ENCODE assay signal across 19 cellular contexts in genomic region chr1:232250410-232250809, GRCh38.
DNase-seq lines count a peak whose midpoint lies in the region; ATAC-seq and TF ChIP-seq lines count a peak whose summit lies in the region.
"Had no signal": no experiment of that assay in that cellular context is flagged by ENCODE, and none has a peak within 500 bp of the region (broad histone marks: within the 10 kb centered on the region; RNA-seq: fewer than 3 reads in every experiment).

No MANE protein-coding gene starts in this region.

- no peaks in the 10 kb centered on the region for H3K9me3 ChIP-seq in neural progenitor cell (ENCODE audit: low read depth)
- H3K9me3 ChIP-seq: BE2C, BLaER1 had no signal

- H2AFZ ChIP-seq in neural progenitor cell (replicated peaks): no peak overlapping the region

- H3K4me1 ChIP-seq in neural progenitor cell: peaks cover 55% of the 10 kb centered on the region
- H3K4me1 ChIP-seq: BLaER1 had no signal

- H3K27me3 Mint-ChIP-seq in neural progenitor cell (ENCODE audit: insufficient read depth, low read depth): peaks cover 2% of the 10 kb centered on the region

- DNase-seq in neural progenitor cell (ENCODE audit: low spot score): no peak
- DNase-seq in globus pallidus (ENCODE audit: low spot score): no peak
- no peak for DNase-seq in DMS53 treated with DMSO at 0.1 percent for 48 hours (lab: John Stamatoyannopoulos, UW; ENCODE audit: unreplicated experiment)
- DNase-seq: 8988T; ACHN; BE2C; C1 segment of cervical spinal cord; CD4-positive, alpha-beta memory T cell; CD4-positive, CD25-positive, alpha-beta regulatory T cell; CD8-positive, alpha-beta memory T cell; COR-L47; DMS153; DMS53; DMS79 treated with DMSO at 0.1 percent for 48 hours; GF-D8 had no signal

- no peak overlapping the region for H3K4me3 Mint-ChIP-seq in neural progenitor cell
- H3K4me3 Mint-ChIP-seq: CD4-positive, CD25-positive, alpha-beta regulatory T cell; CD8-positive, alpha-beta memory T cell had no signal

- ATAC-seq in esophagus mucosa: peak; percentile 51
- no peak for ATAC-seq in GM21360 (IDR thresholded peaks at IDR 0.05; ENCODE audit: unreplicated experiment)

- no peak for TF ChIP-seq CTCF in neural progenitor cell (IDR thresholded peaks at IDR 0.05)

- peaks cover 38% of the 10 kb centered on the region for H3F3A ChIP-seq in neural progenitor cell (ENCODE audit: low read depth)

- no peak overlapping the region for H3K4me3 ChIP-seq in neural progenitor cell
- H3K4me3 ChIP-seq: BLaER1 had no signal

- peaks cover 2% of the 10 kb centered on the region for H3K9me3 Mint-ChIP-seq in neural progenitor cell
- H3K9me3 Mint-ChIP-seq: CD4-positive, CD25-positive, alpha-beta regulatory T cell; CD8-positive, alpha-beta memory T cell had no signal

- no peak overlapping the region for H3K27ac Mint-ChIP-seq in neural progenitor cell
- H3K27ac Mint-ChIP-seq: CD14-positive monocyte; CD4-positive, alpha-beta memory T cell; CD4-positive, CD25-positive, alpha-beta regulatory T cell; CD8-positive, alpha-beta memory T cell had no signal

- no peaks in the 10 kb centered on the region for H3K79me2 ChIP-seq in neural progenitor cell (ENCODE audit: low read depth)

- H3K36me3 ChIP-seq in neural progenitor cell: no peaks in the 10 kb centered on the region
- H3K36me3 ChIP-seq: BE2C, BLaER1 had no signal

- no peak overlapping the region for H3K9ac ChIP-seq in neural progenitor cell
- H3K9ac ChIP-seq: BLaER1 had no signal

- peaks cover 53% of the 10 kb centered on the region for H3K27me3 ChIP-seq in neural progenitor cell
- H3K27me3 ChIP-seq: BE2C, BLaER1 had no signal

- H3K4me2 ChIP-seq in neural progenitor cell: peak overlapping the region; percentile 42
- H3K4me2 ChIP-seq: BLaER1 had no signal

- H3K27ac ChIP-seq in neural progenitor cell: no peak overlapping the region
- H3K27ac ChIP-seq: BLaER1 had no signal

- H3K36me3 Mint-ChIP-seq in neural progenitor cell: no peaks in the 10 kb centered on the region
- H3K36me3 Mint-ChIP-seq: CD14-positive monocyte; CD4-positive, alpha-beta memory T cell; CD4-positive, CD25-positive, alpha-beta regulatory T cell; CD8-positive, alpha-beta memory T cell had no signal

- H4K20me1 ChIP-seq in neural progenitor cell (ENCODE audit: low read depth): no peaks in the 10 kb centered on the region
- H4K20me1 ChIP-seq: BLaER1 had no signal

- H3K4me1 Mint-ChIP-seq in neural progenitor cell: peaks cover 38% of the 10 kb centered on the region
- H3K4me1 Mint-ChIP-seq: CD4-positive, CD25-positive, alpha-beta regulatory T cell had no signal
